ENCODE assay signal across 22 cellular contexts in the genomic region with DNA sequence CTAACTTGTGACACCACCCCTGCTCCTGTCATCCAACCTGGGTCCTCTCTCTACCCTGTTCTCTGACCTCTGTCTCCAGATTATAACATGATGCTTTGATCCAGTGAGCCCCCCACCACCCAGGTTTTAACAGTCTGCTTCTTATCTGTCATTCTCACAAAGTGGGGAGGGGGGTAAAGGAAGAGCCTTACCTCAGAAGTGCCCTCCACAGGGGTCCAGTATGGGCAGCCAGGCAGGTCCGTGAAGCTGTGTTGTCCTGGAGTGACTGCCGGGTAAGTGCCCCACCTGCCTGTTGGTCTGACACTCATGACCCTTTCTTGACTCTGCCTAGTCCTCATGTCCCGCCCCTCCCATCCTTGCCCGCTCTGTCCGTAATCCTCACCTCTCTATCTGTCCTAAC. TPM values are rescaled to one million over a fixed set of nuclear protein-coding genes. Genes with fewer than 3 reads are reported as not detected.
A peak's percentile ranks its signal among the peaks of the same experiment; 100 is the strongest.
DNase-seq lines count a peak whose midpoint lies in the region; ATAC-seq and TF ChIP-seq lines count a peak whose summit lies in the region.
"Had no signal": no experiment of that assay in that cellular context is flagged by ENCODE, and none has a peak within 500 bp of the region (broad histone marks: within the 10 kb centered on the region; RNA-seq: fewer than 3 reads in every experiment).

No MANE protein-coding gene starts in this region.

- H3K4me1 Mint-ChIP-seq in activated naive CD8-positive, alpha-beta T cell (ENCODE audit: low read depth): peaks cover 25% of the 10 kb centered on the region
- H3K4me1 Mint-ChIP-seq in activated naive CD8-positive, alpha-beta T cell treated with anti-CD3 and anti-CD28 coated beads, Interleukin-2, amount 50 U/mL, for 24 hours: peaks cover 11% of the 10 kb centered on the region
- H3K4me1 Mint-ChIP-seq in nephron progenitor cell (peaks cover 81% of the 10 kb centered on the region), immature natural killer cell (peaks cover 12 to 15% of the 10 kb centered on the region in 2 donors)

- H3K9me3 Mint-ChIP-seq in activated naive CD8-positive, alpha-beta T cell (ENCODE audit: low read depth): no peaks in the 10 kb centered on the region
- no peaks in the 10 kb centered on the region for H3K9me3 Mint-ChIP-seq in activated naive CD8-positive, alpha-beta T cell treated with anti-CD3 and anti-CD28 coated beads, Interleukin-2, amount 50 U/mL, for 24 hours
- H3K9me3 Mint-ChIP-seq in nephron progenitor cell (no peaks in the 10 kb centered on the region), immature natural killer cell (no peaks in the 10 kb centered on the region)
- H3K9me3 Mint-ChIP-seq: CD8-positive, alpha-beta memory T cell; dendritic cell treated with granulocyte-macrophage colony-stimulating factor and Interleukin-4, amounts not matched to agents 40 ng/mL and 50 ng/mL, for 4 days; memory B cell had no signal

- TF ChIP-seq POLR2A in tibial nerve (IDR thresholded peaks at IDR 0.05): no peak

- H3K4me3 Mint-ChIP-seq in activated naive CD8-positive, alpha-beta T cell: no peak overlapping the region
- no peak overlapping the region for H3K4me3 Mint-ChIP-seq in activated naive CD8-positive, alpha-beta T cell treated with anti-CD3 and anti-CD28 coated beads, Interleukin-2, amount 50 U/mL, for 24 hours
- H3K4me3 Mint-ChIP-seq in nephron progenitor cell (peak overlapping the region; percentile 33), immature natural killer cell (no peak overlapping the region)
- H3K4me3 Mint-ChIP-seq: CD8-positive, alpha-beta memory T cell; dendritic cell treated with granulocyte-macrophage colony-stimulating factor and Interleukin-4, amounts not matched to agents 40 ng/mL and 50 ng/mL, for 4 days; memory B cell had no signal

- TF ChIP-seq EP300 in tibial nerve (IDR thresholded peaks at IDR 0.05): no peak

- peak overlapping the region; percentile 63 to 91 (median 83) for H3K27ac ChIP-seq in tibial nerve

- H3K27ac Mint-ChIP-seq in activated naive CD8-positive, alpha-beta T cell: peak overlapping the region; percentile 29
- no peak overlapping the region for H3K27ac Mint-ChIP-seq in activated naive CD8-positive, alpha-beta T cell treated with anti-CD3 and anti-CD28 coated beads, Interleukin-2, amount 50 U/mL, for 24 hours
- H3K27ac Mint-ChIP-seq in nephron progenitor cell (peak overlapping the region; percentile 76), immature natural killer cell (no peak overlapping the region)
- H3K27ac Mint-ChIP-seq: dendritic cell treated with granulocyte-macrophage colony-stimulating factor and Interleukin-4, amounts not matched to agents 40 ng/mL and 50 ng/mL, for 4 days; memory B cell had no signal

- H3K4me3 ChIP-seq in adipocyte (ENCODE audit: low read length): no peak overlapping the region
- H3K4me3 ChIP-seq in tibial nerve: no peak overlapping the region

- ATAC-seq in activated naive CD8-positive, alpha-beta T cell treated with anti-CD3 and anti-CD28 coated beads, Interleukin-2, amount 50 U/mL, for 24 hours: no peak
- no peak for ATAC-seq in HG02678 (IDR thresholded peaks at IDR 0.05; ENCODE audit: unreplicated experiment)

- WGBS in tibial nerve, 2 donors: 64 to 67% methylated on average over 5 of the region's 5 CpGs

- H3K27me3 Mint-ChIP-seq in activated naive CD8-positive, alpha-beta T cell: no peaks in the 10 kb centered on the region
- H3K27me3 Mint-ChIP-seq in activated naive CD8-positive, alpha-beta T cell treated with anti-CD3 and anti-CD28 coated beads, Interleukin-2, amount 50 U/mL, for 24 hours: no peaks in the 10 kb centered on the region
- H3K27me3 Mint-ChIP-seq in nephron progenitor cell (ENCODE audit: low read depth, poor library complexity): peaks cover 5% of the 10 kb centered on the region
- peaks cover 0 to 3% (median 2%) of the 10 kb centered on the region in 3 donors for H3K27me3 Mint-ChIP-seq in immature natural killer cell (ENCODE audit: low read depth in 3 of 3)

- H3K36me3 Mint-ChIP-seq in activated naive CD8-positive, alpha-beta T cell: peaks cover under 1% of the 10 kb centered on the region
- peaks cover under 1% of the 10 kb centered on the region for H3K36me3 Mint-ChIP-seq in activated naive CD8-positive, alpha-beta T cell treated with anti-CD3 and anti-CD28 coated beads, Interleukin-2, amount 50 U/mL, for 24 hours (ENCODE audit: low read depth)
- peaks cover under 1% of the 10 kb centered on the region for H3K36me3 Mint-ChIP-seq in nephron progenitor cell (ENCODE audit: low read depth)
- peaks cover 0 to 5% (median 1%) of the 10 kb centered on the region in 3 donors for H3K36me3 Mint-ChIP-seq in immature natural killer cell

- peak overlapping the region; percentile 65 for H3K9ac ChIP-seq in adipocyte (ENCODE audit: low read length)

- peaks cover 48% of the 10 kb centered on the region for H3K4me1 ChIP-seq in adipocyte (ENCODE audit: control insufficient read depth, insufficient read depth, low read length)
- peaks cover 0 to 53% (median 49%) of the 10 kb centered on the region in 4 donors for H3K4me1 ChIP-seq in tibial nerve

- H3K36me3 ChIP-seq in adipocyte (ENCODE audit: control insufficient read depth, insufficient read depth, low read length, severe bottlenecking) (peaks cover 9% of the 10 kb centered on the region), tibial nerve (peaks cover 0 to 14% (median 0%) of the 10 kb centered on the region in 3 donors)

- H3K27me3 ChIP-seq in adipocyte (replicated peaks; ENCODE audit: control insufficient read depth, insufficient read depth, low read length) (no peaks in the 10 kb centered on the region), tibial nerve (no peaks in the 10 kb centered on the region)

- TF ChIP-seq CTCF in nephron progenitor cell (IDR thresholded peaks at IDR 0.05) (no peak), tibial nerve (IDR thresholded peaks at IDR 0.05) (no peak)

- H3K9me3 ChIP-seq in adipocyte (ENCODE audit: control insufficient read depth, low read length) (no peaks in the 10 kb centered on the region), tibial nerve (no peaks in the 10 kb centered on the region)

- DNase-seq in activated naive CD8-positive, alpha-beta T cell treated with anti-CD3 and anti-CD28 coated beads, Interleukin-2, amount 50 U/mL, for 24 hours: no peak
- DNase-seq in adipocyte (ENCODE audit: low read depth) (no peak), nephron progenitor cell (no peak), tibial nerve (ENCODE audit: low spot score in 2 of 2) (no peak), immature natural killer cell (no peak)
- DNase-seq in activated CD8-positive, alpha-beta memory T cell treated with anti-CD3 and anti-CD28 coated beads for 24 hours: no peak
- DNase-seq: activated T-cell treated with anti-CD3 and anti-CD28 coated beads, Interleukin-2, amount 50 U/mL, for 1 hour; AML-193; CD8-positive, alpha-beta memory T cell; KBM-7; kidney glomerular epithelial cell; MM.1S; NCI-H1417 treated with DMSO at 0.1 percent for 48 hours; NCI-H2107; stimulated activated naive CD4-positive, alpha-beta T cell treated with Interleukin-2 at 50 U/mL for 16 hours; T-helper 1 cell; trophoblast cell had no signal

RNA-seq across cellular contexts. Expression of a gene that starts 3.4 kb away (rescaled TPM):
- total RNA-seq in tibial nerve: 10 to 100 TPM; 27.3 to 48.8 (median 39.6) TPM
- polyA plus RNA-seq in immature natural killer cell: 10 to 100 TPM in 1 of 3 donors, 1 to 10 TPM in 2; 2.9 to 14.0 (median 5.0) TPM

RNA-seq across cellular contexts. Expression of a gene that starts 7.1 kb away (rescaled TPM):
- 10 to 100 TPM in 1 of 4 donors, not detected in 3; 45.1 TPM for total RNA-seq in tibial nerve
- not detected for polyA plus RNA-seq in immature natural killer cell
- total RNA-seq: G401 had no signal
- polyA plus RNA-seq: CD8-positive, alpha-beta memory T cell had no signal

RNA-seq across cellular contexts. Expression of a gene that starts 8.9 kb away (rescaled TPM):
- 10 to 100 TPM; 38.5 to 75.3 (median 63.7) TPM for total RNA-seq in tibial nerve
- polyA plus RNA-seq in immature natural killer cell: 10 to 100 TPM; 43.7 to 61.2 (median 47.3) TPM

RNA-seq across cellular contexts. Expression of a gene that starts 17.8 kb away (rescaled TPM):
- 100 to 1,000 TPM in 2 of 4 donors, 10 to 100 TPM in 2; 92.6 to 128 (median 107) TPM for total RNA-seq in tibial nerve
- 100 to 1,000 TPM in 1 of 3 donors, 10 to 100 TPM in 2; 75.8 to 135 (median 85.2) TPM for polyA plus RNA-seq in immature natural killer cell

RNA-seq across cellular contexts. Expression of a gene that starts 26.5 kb away (rescaled TPM):
- total RNA-seq in tibial nerve: 1 to 10 TPM in 2 of 4 donors, under 1 TPM in 2; 0.30 to 2.1 (median 1.3) TPM
- not detected for polyA plus RNA-seq in immature natural killer cell
- polyA plus RNA-seq: CD8-positive, alpha-beta memory T cell had no signal

Comparison
In these comparisons a context has a peak if more than half of its experiments do, and no peak if none do; other contexts are left out.
1. H3K27ac Mint-ChIP-seq: peak in activated naive CD8-positive, alpha-beta T cell (single experiment) and nephron progenitor cell (single experiment); none in activated naive CD8-positive, alpha-beta T cell treated with anti-CD3 and anti-CD28 coated beads, Interleukin-2, amount 50 U/mL, for 24 hours (single experiment) and immature natural killer cell (0 of 6).